23 cellular contexts compared by ENCODE assay signal in the genomic region with DNA sequence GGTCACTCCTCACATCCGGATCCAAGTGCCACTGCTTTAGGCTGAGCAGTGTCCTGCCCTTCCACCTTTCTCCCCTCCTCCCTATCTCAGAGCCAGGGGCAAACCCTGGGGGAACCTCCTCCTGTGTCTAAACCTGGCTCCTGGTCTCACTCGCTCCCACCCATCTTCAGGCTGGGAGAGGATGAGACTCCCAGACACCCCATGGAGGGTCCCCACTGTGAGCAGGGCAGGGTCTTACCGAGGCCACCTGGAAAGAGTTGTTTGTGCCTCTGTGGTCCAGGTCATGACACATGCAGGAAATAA.
"Had no signal": no experiment of that assay in that cellular context is flagged by ENCODE, and none has a peak within 500 bp of the region (broad histone marks: within the 10 kb centered on the region; RNA-seq: fewer than 3 reads in every experiment).

No MANE protein-coding gene starts in this region.

- H3K36me3 ChIP-seq: left lung, pancreas had no signal

- H3K9me3 Mint-ChIP-seq: activated naive CD4-positive, alpha-beta T cell treated with anti-CD3 and anti-CD28 coated beads for 36 hours; activated T-cell treated with anti-CD3 and anti-CD28 coated beads, Interleukin-2, amount 50 U/mL, for 4 hours; activated T-helper 2 cell treated with anti-CD3 and anti-CD28 coated beads, Interferon-gamma antibody, Interleukin-2, Interleukin-4, amounts not matched to agents 10 μg/mL and 5 μg/mL and 100 μg/mL, durations not matched to agents 14 hours and 24 hours and 36 hours; naive thymus-derived CD4-positive, alpha-beta T cell; stimulated activated naive CD8-positive, alpha-beta T cell treated with anti-CD3 and anti-CD28 coated beads, Interleukin-15, Interleukin-2, amounts not matched to agents 100 ng/mL and 50 ng/mL, for 24 hours; T-helper 2 cell treated with Interferon-gamma antibody and Interleukin-4, amounts not matched to agents 5 μg/mL and 100 μg/mL, for 36 hours had no signal

- H3K4me3 Mint-ChIP-seq: activated CD8-positive, alpha-beta T cell treated with anti-CD3 and anti-CD28 coated beads, Interleukin-2, amount 10 ng/mL, durations not matched to agents 7 days and 5 days; activated naive CD4-positive, alpha-beta T cell treated with anti-CD3 and anti-CD28 coated beads for 36 hours; activated T-cell treated with anti-CD3 and anti-CD28 coated beads, Interleukin-2, amount 50 U/mL, for 4 hours; naive thymus-derived CD4-positive, alpha-beta T cell; stimulated activated naive CD8-positive, alpha-beta T cell treated with anti-CD3 and anti-CD28 coated beads, Interleukin-15, Interleukin-2, amounts not matched to agents 100 ng/mL and 50 ng/mL, for 24 hours; T-helper 2 cell treated with Interferon-gamma antibody and Interleukin-4, amounts not matched to agents 5 μg/mL and 100 μg/mL, for 36 hours had no signal

- H3K27me3 ChIP-seq: pancreas had no signal

- H3K9me3 ChIP-seq: left lung, pancreas, tibial artery had no signal

- H3K27ac ChIP-seq: left lung, pancreas, tibial artery, VCaP had no signal

- H3K27ac Mint-ChIP-seq: activated naive CD4-positive, alpha-beta T cell treated with anti-CD3 and anti-CD28 coated beads for 36 hours; activated T-helper 2 cell treated with anti-CD3 and anti-CD28 coated beads, Interferon-gamma antibody, Interleukin-2, Interleukin-4, amounts not matched to agents 10 μg/mL and 5 μg/mL and 100 μg/mL, durations not matched to agents 14 hours and 24 hours and 36 hours; stimulated activated naive CD8-positive, alpha-beta T cell treated with anti-CD3 and anti-CD28 coated beads, Interleukin-15, Interleukin-2, amounts not matched to agents 100 ng/mL and 50 ng/mL, for 24 hours; T-helper 2 cell treated with Interferon-gamma antibody and Interleukin-4, amounts not matched to agents 5 μg/mL and 100 μg/mL, for 36 hours had no signal

- DNase-seq: activated CD4-positive, alpha-beta T cell treated with anti-CD3 and anti-CD28 coated beads, Interleukin-2, amount 50 U/mL, for 1 hour; activated CD8-positive, alpha-beta T cell treated with anti-CD3 and anti-CD28 coated beads, Interleukin-2, amount 10 ng/mL, durations not matched to agents 7 days and 5 days; activated T-cell treated with anti-CD3 and anti-CD28 coated beads, Interleukin-2, amount 50 U/mL, for 4 hours; amygdala; dermis blood vessel endothelial cell; effector CD8-positive, alpha-beta T cell; foreskin melanocyte; hippocampal formation; kidney glomerular epithelial cell; naive thymus-derived CD4-positive, alpha-beta T cell; stimulated activated CD4-positive, alpha-beta T cell treated with anti-CD3 and anti-CD28 coated beads, Interleukin-1b, Interleukin-23, amount 100 ng/mL, for 48 hours; substantia nigra had no signal

- ATAC-seq: activated CD4-positive, CD25-positive, alpha-beta regulatory T cell treated with anti-CD3 and anti-CD28 coated beads, Interleukin-2, amount 50 U/mL, for 24 hours; activated CD8-positive, alpha-beta T cell treated with anti-CD3 and anti-CD28 coated beads, Interleukin-2, amount 10 ng/mL, durations not matched to agents 7 days and 5 days; activated T-cell treated with anti-CD3 and anti-CD28 coated beads, Interleukin-2, amount 50 U/mL, for 4 hours; esophagus mucosa; left lung; naive thymus-derived CD4-positive, alpha-beta T cell; pancreas; right cardiac atrium had no signal

- H3K4me3 ChIP-seq: left lung, pancreas, tibial artery had no signal
